ENCODE assay signal across 32 cellular contexts in the genomic region with DNA sequence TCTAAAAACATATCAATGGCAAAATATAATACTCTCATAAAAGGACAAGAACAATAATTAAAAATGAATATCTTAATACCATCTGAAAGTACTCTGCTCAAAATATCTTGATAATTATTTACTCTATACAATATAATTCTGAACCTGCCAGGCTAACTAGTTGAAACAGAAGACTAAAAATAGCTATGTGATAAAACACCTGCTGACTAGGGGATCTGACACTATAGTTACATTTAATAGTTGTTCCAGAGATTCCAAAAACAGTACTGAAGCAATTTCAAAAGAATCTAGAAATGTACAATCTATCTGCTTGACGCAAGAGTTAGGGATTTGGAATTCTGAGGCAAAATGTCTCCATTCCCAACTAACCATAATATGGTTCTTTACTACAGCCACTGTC.
"Had no signal": no experiment of that assay in that cellular context is flagged by ENCODE, and none has a peak within 500 bp of the region (broad histone marks: within the 10 kb centered on the region; RNA-seq: fewer than 3 reads in every experiment).

No MANE protein-coding gene starts in this region.

- H3K9me3 ChIP-seq: esophagus muscularis mucosa, gastroesophageal sphincter had no signal

- H3K27ac ChIP-seq: brain microvascular endothelial cell, esophagus muscularis mucosa, foreskin keratinocyte, gastroesophageal sphincter had no signal

- H3K4me3 Mint-ChIP-seq: activated CD4-positive, alpha-beta memory T cell treated with anti-CD3 and anti-CD28 coated beads, Interleukin-2, amount 10 ng/mL, durations not matched to agents 7 days and 5 days; activated CD4-positive, alpha-beta T cell treated with anti-CD3 and anti-CD28 coated beads, Interleukin-2, amount 10 ng/mL, durations not matched to agents 7 days and 5 days; activated naive CD8-positive, alpha-beta T cell; activated T-cell treated with anti-CD3 and anti-CD28 coated beads, Interleukin-2, amount 50 U/mL, for 4 hours; activated T-helper 17 cell treated with anti-CD3 and anti-CD28 coated beads, Interleukin-2, amount 50 U/mL, for 72 hours; effector memory CD8-positive, alpha-beta T cell; T-cell; T-helper 1 cell treated with Interleukin-12 subunit alpha and Interleukin-12 subunit beta and Interleukin-4 antibody, amounts not matched to agents 30 μg/mL and 1 μg/mL, for 36 hours had no signal

- H3K27me3 ChIP-seq: brain microvascular endothelial cell, esophagus muscularis mucosa, foreskin keratinocyte, gastroesophageal sphincter had no signal

- H3K4me3 ChIP-seq: esophagus muscularis mucosa, gastroesophageal sphincter had no signal

- H3K27ac Mint-ChIP-seq: activated CD4-positive, alpha-beta memory T cell treated with anti-CD3 and anti-CD28 coated beads, Interleukin-2, amount 10 ng/mL, durations not matched to agents 7 days and 5 days; activated CD4-positive, alpha-beta T cell treated with anti-CD3 and anti-CD28 coated beads, Interleukin-2, amount 10 ng/mL, durations not matched to agents 7 days and 5 days; activated naive CD8-positive, alpha-beta T cell; activated T-helper 17 cell treated with anti-CD3 and anti-CD28 coated beads, Interleukin-2, amount 50 U/mL, for 72 hours; effector memory CD8-positive, alpha-beta T cell; T-cell; T-helper 1 cell treated with Interleukin-12 subunit alpha and Interleukin-12 subunit beta and Interleukin-4 antibody, amounts not matched to agents 30 μg/mL and 1 μg/mL, for 36 hours had no signal

- H3K4me1 ChIP-seq: esophagus muscularis mucosa, foreskin keratinocyte, gastroesophageal sphincter had no signal

- H3K9me3 Mint-ChIP-seq: activated CD4-positive, alpha-beta memory T cell treated with anti-CD3 and anti-CD28 coated beads, Interleukin-2, amount 10 ng/mL, durations not matched to agents 7 days and 5 days; activated T-cell treated with anti-CD3 and anti-CD28 coated beads, Interleukin-2, amount 50 U/mL, for 4 hours; activated T-helper 17 cell treated with anti-CD3 and anti-CD28 coated beads, Interleukin-2, amount 50 U/mL, for 72 hours; effector memory CD8-positive, alpha-beta T cell; T-cell; T-helper 1 cell treated with Interleukin-12 subunit alpha and Interleukin-12 subunit beta and Interleukin-4 antibody, amounts not matched to agents 30 μg/mL and 1 μg/mL, for 36 hours had no signal

- DNase-seq: activated CD4-positive, alpha-beta memory T cell treated with anti-CD3 and anti-CD28 coated beads, Interleukin-2, amount 10 ng/mL, durations not matched to agents 7 days and 5 days; activated CD4-positive, alpha-beta T cell treated with anti-CD3 and anti-CD28 coated beads for 4 hours; activated CD4-positive, alpha-beta T cell treated with anti-CD3 and anti-CD28 coated beads, Interleukin-2, amount 10 ng/mL, durations not matched to agents 7 days and 5 days; activated CD4-positive, alpha-beta T cell treated with anti-CD3 and anti-CD28 coated beads, Interleukin-2, amount 50 U/mL, for 4 hours; activated CD4-positive, CD25-positive, alpha-beta regulatory T cell; activated CD4-positive, CD25-positive, alpha-beta regulatory T cell treated with anti-CD3 and anti-CD28 coated beads, Interleukin-2, amount 50 U/mL, for 72 hours; activated CD8-positive, alpha-beta memory T cell treated with anti-CD3 and anti-CD28 coated beads, Interleukin-2, amount 50 U/mL, for 48 hours; activated effector memory CD4-positive, alpha-beta T cell treated with Interleukin-2 at 50 U/mL for 16 hours; activated gamma-delta T cell treated with Interleukin-2 at 50 U/mL for 16 hours; activated naive CD4-positive, alpha-beta T cell treated with anti-CD3 and anti-CD28 coated beads, Interleukin-2, amount 50 U/mL, for 16 hours; activated naive CD4-positive, alpha-beta T cell treated with Interleukin-2 at 50 U/mL for 16 hours; activated T-cell treated with anti-CD3 and anti-CD28 coated beads for 4 hours; activated T-cell treated with anti-CD3 and anti-CD28 coated beads, Interleukin-2, amount 50 U/mL, for 4 hours; amniotic stem cell; anterior cingulate cortex; brain microvascular endothelial cell; cortex of kidney; dermis blood vessel endothelial cell; effector CD4-positive, alpha-beta T cell; effector memory CD8-positive, alpha-beta T cell; erythroblast; foreskin keratinocyte; SW 1271; T-cell; T1000 had no signal

- FAIRE-seq: astrocyte, bronchial epithelial cell had no signal

- H3K36me3 ChIP-seq: brain microvascular endothelial cell had no signal

- H3K4me1 Mint-ChIP-seq: activated CD4-positive, alpha-beta memory T cell treated with anti-CD3 and anti-CD28 coated beads, Interleukin-2, amount 10 ng/mL, durations not matched to agents 7 days and 5 days; activated CD4-positive, alpha-beta T cell treated with anti-CD3 and anti-CD28 coated beads, Interleukin-2, amount 10 ng/mL, durations not matched to agents 7 days and 5 days; activated T-helper 17 cell treated with anti-CD3 and anti-CD28 coated beads, Interleukin-2, amount 50 U/mL, for 72 hours had no signal

- H3K27me3 Mint-ChIP-seq: activated CD4-positive, alpha-beta memory T cell treated with anti-CD3 and anti-CD28 coated beads, Interleukin-2, amount 10 ng/mL, durations not matched to agents 7 days and 5 days; activated CD4-positive, alpha-beta T cell treated with anti-CD3 and anti-CD28 coated beads, Interleukin-2, amount 10 ng/mL, durations not matched to agents 7 days and 5 days; activated naive CD8-positive, alpha-beta T cell; activated T-helper 17 cell treated with anti-CD3 and anti-CD28 coated beads, Interleukin-2, amount 50 U/mL, for 72 hours; effector memory CD8-positive, alpha-beta T cell; T-cell had no signal

- ATAC-seq: activated T-cell treated with anti-CD3 and anti-CD28 coated beads, Interleukin-2, amount 50 U/mL, for 4 hours; activated T-helper 17 cell treated with anti-CD3 and anti-CD28 coated beads, Interleukin-2, amount 50 U/mL, for 72 hours; effector memory CD8-positive, alpha-beta T cell; foreskin keratinocyte; gastroesophageal sphincter; T-cell had no signal
